26 cellular contexts compared by ENCODE assay signal in the genomic region with DNA sequence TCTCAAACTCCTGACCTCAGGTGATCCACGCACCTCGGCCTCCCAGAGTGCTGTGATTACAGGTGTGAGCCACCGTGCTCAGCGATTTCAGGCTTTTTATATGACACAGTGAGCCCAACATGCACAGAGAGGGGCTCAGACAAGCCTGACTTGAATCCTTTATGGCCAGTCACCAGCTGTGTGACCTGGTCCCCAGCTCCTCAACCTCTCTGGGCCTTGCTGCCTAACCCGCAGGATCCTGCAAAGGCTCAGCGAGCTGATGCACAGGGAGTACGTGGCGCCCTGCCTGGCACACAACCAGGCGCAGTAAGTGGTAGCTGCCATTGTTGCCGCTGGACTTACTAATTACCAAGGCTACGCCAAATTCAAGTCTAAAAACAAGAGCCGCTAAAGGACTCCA.
"Had no signal": no experiment of that assay in that cellular context is flagged by ENCODE, and none has a peak within 500 bp of the region (broad histone marks: within the 10 kb centered on the region; RNA-seq: fewer than 3 reads in every experiment).

No MANE protein-coding gene starts in this region.

- DNase-seq: natural killer cell; occipital lobe; ovary; psoas muscle; right cardiac atrium; spleen; stimulated activated CD4-positive, alpha-beta T cell treated with anti-CD3 and anti-CD28 coated beads, Interleukin-12 subunit alpha, Interleukin-12 subunit beta, amount 100 ng/mL, for 4 hours; stimulated activated CD4-positive, alpha-beta T cell treated with anti-CD3 and anti-CD28 coated beads, Interleukin-1b, Interleukin-23, amount 100 ng/mL, for 48 hours; stimulated activated CD4-positive, alpha-beta T cell treated with anti-CD3 and anti-CD28 coated beads, Interleukin-4, amount 100 ng/mL, for 1 hour; stimulated activated CD4-positive, alpha-beta T cell treated with anti-CD3 and anti-CD28 coated beads, Interleukin-4, amount 100 ng/mL, for 4 hours; stimulated activated CD8-positive, alpha-beta memory T cell treated with anti-CD3 and anti-CD28 coated beads, Interleukin-4, amount 100 ng/mL, for 48 hours; stimulated activated naive CD4-positive, alpha-beta T cell; stimulated activated naive CD8-positive, alpha-beta T cell treated with anti-CD3 and anti-CD28 coated beads, Interleukin-15, amount 100 ng/mL, for 72 hours; stimulated activated naive CD8-positive, alpha-beta T cell treated with anti-CD3 and anti-CD28 coated beads, Interleukin-15, Interleukin-2, amounts not matched to agents 100 U/mL and 50 U/mL, for 24 hours; substantia nigra; testis; tibial artery; transverse colon; upper lobe of right lung; uterus had no signal

- ATAC-seq: natural killer cell; psoas muscle; right cardiac atrium; stimulated activated memory B cell treated with anti-CD40 and anti-IgM and Interleukin-4, amounts not matched to agents 10 μg/mL and 1 μg/mL and 100 μg/mL, for 72 hours; stimulated activated naive CD8-positive, alpha-beta T cell treated with anti-CD3 and anti-CD28 coated beads, Interleukin-15, amount 100 ng/mL, for 72 hours; stimulated activated naive CD8-positive, alpha-beta T cell treated with anti-CD3 and anti-CD28 coated beads, Interleukin-15, Interleukin-2, amounts not matched to agents 100 U/mL and 50 U/mL, for 24 hours; upper lobe of right lung had no signal

- H3K9me3 ChIP-seq: ovary, psoas muscle, spleen, suprapubic skin, testis, tibial artery, transverse colon, upper lobe of right lung, uterus had no signal

- H3K36me3 ChIP-seq: neural progenitor cell, ovary, spleen, suprapubic skin, tibial artery, transverse colon, upper lobe of right lung, uterus had no signal

- H3K27me3 ChIP-seq: neural progenitor cell, ovary, suprapubic skin, testis, tibial artery, transverse colon, upper lobe of right lung, uterus had no signal

- H3K4me1 ChIP-seq: neural progenitor cell, parathyroid adenoma, psoas muscle, spleen, testis, transverse colon, upper lobe of right lung, uterus had no signal

- H3K27ac ChIP-seq: neural progenitor cell, ovary, parathyroid adenoma, psoas muscle, skin epidermis, spleen, suprapubic skin, testis, tibial artery, transverse colon, upper lobe of right lung, uterus had no signal

- H3K4me3 ChIP-seq: neural progenitor cell, ovary, psoas muscle, skin epidermis, smooth muscle cell, spleen, suprapubic skin, testis, tibial artery, transverse colon, upper lobe of right lung, uterus had no signal

- H3K9ac ChIP-seq: neural progenitor cell, parathyroid adenoma had no signal

- H2AFZ ChIP-seq: neural progenitor cell, parathyroid adenoma had no signal

- H3K79me2 ChIP-seq: parathyroid adenoma had no signal

- H3K4me2 ChIP-seq: neural progenitor cell, smooth muscle cell had no signal
